Comparison of ENCODE assay signal across 10 cellular contexts in the genomic region with DNA sequence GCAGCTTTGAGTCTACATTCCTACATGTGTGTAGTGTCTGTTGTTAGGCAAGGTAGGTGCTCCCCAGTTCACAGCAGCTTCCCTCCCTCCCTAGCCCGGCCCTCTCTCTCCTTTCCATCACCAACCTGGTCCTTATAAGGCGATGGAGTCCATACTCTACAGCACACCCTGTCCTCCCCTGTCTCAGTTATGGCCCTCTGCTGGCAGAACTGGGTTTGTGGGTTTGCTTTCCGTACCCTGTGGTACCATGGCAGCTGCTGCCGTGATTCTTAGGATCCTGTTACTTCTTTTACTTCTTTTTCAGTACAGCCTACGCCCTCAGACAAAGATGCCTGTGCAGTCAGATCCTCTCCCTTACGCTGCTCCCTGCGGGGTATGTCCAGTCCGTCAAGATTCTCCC. TPM values are rescaled to one million over a fixed set of nuclear protein-coding genes. Genes with fewer than 3 reads are reported as not detected.
DNase-seq lines count a peak whose midpoint lies in the region; ATAC-seq, FAIRE-seq and TF ChIP-seq lines count a peak whose summit lies in the region.
"Had no signal": no experiment of that assay in that cellular context is flagged by ENCODE, and none has a peak within 500 bp of the region (broad histone marks: within the 10 kb centered on the region; RNA-seq: fewer than 3 reads in every experiment).

No MANE protein-coding gene starts in this region.

- in situ Hi-C loops in G401 (cut with HindIII; ENCODE audit: low sequenced_read_pairs), result no loop called here

- intact Hi-C loops in endothelial cell of umbilical vein (cut with micrococcal nuclease), result loop anchor here (2.0 kb wide), 1 partner anchor 165 kb away; no protein-coding TSS in a partner anchor

- H3K4me3 ChIP-seq in HFF-Myc (replicated peaks; ENCODE audit: low read depth, low read length) (no peak overlapping the region), SU-DHL-6 (ENCODE audit: insufficient read depth, low read length, poor library complexity, severe bottlenecking) (no peak overlapping the region), endothelial cell of umbilical vein (replicated peaks in 1 of 3; ENCODE audit: insufficient read depth in 1 of 3, low read depth in 1 of 3, low read length in 3 of 3) (no peak overlapping the region)
- H3K4me3 ChIP-seq: lung, SJSA1 had no signal

- no peaks in the 10 kb centered on the region for H3K36me3 ChIP-seq in SU-DHL-6 (ENCODE audit: low read length)
- no peaks in the 10 kb centered on the region for H3K36me3 ChIP-seq in endothelial cell of umbilical vein (ENCODE audit: control insufficient read depth in 2 of 2, extremely low read depth in 1 of 2, insufficient read depth in 2 of 2, low read length in 2 of 2)
- H3K36me3 ChIP-seq: SJSA1 had no signal

- H3K4me2 ChIP-seq in SU-DHL-6 (ENCODE audit: low read depth, low read length, poor library complexity, severe bottlenecking) (no peak overlapping the region), endothelial cell of umbilical vein (ENCODE audit: insufficient read depth, low read length) (no peak overlapping the region)

- H3K9me3 ChIP-seq in SU-DHL-6 (ENCODE audit: insufficient read depth, low read length), result no peaks in the 10 kb centered on the region
- no peaks in the 10 kb centered on the region for H3K9me3 ChIP-seq in endothelial cell of umbilical vein (replicated peaks; ENCODE audit: control insufficient read depth, insufficient read depth, low read length)
- H3K9me3 ChIP-seq: SJSA1 had no signal

- H3K9ac ChIP-seq in SU-DHL-6 (ENCODE audit: low read length), result no peak overlapping the region
- H3K9ac ChIP-seq in endothelial cell of umbilical vein (replicated peaks; ENCODE audit: extremely low read depth, insufficient read depth, low read length), result no peak overlapping the region

- H2AFZ ChIP-seq in SU-DHL-6 (ENCODE audit: low read depth, low read length, severe bottlenecking), result no peak overlapping the region
- H2AFZ ChIP-seq in endothelial cell of umbilical vein (ENCODE audit: low read depth, low read length), result peak overlapping the region; percentile 14

- BruUV-seq in endothelial cell of umbilical vein (replicated peaks; lab: Mats Ljungman, UMichigan), result no TSS peak

- no peak overlapping the region for H3K27ac ChIP-seq in SU-DHL-6 (ENCODE audit: low read depth, low read length)
- no peak overlapping the region for H3K27ac ChIP-seq in endothelial cell of umbilical vein (ENCODE audit: insufficient read depth, low read depth, low read length)
- H3K27ac ChIP-seq: SJSA1 had no signal

- no peak for FAIRE-seq in endothelial cell of umbilical vein (lab: Jason Lieb, UNC)

- no peaks in the 10 kb centered on the region for H3K9me1 ChIP-seq in endothelial cell of umbilical vein (replicated peaks; ENCODE audit: control insufficient read depth, extremely low read depth, insufficient read depth, low read length)

- H3K9me2 ChIP-seq in SU-DHL-6 (replicated peaks; ENCODE audit: insufficient read depth, low read length), result no peaks in the 10 kb centered on the region

- TF ChIP-seq POLR2A in endothelial cell of umbilical vein (IDR thresholded peaks at IDR 0.05; ENCODE audit: low read depth, low read length), result no peak

- TF ChIP-seq CTCF in HFF-Myc (IDR thresholded peaks at IDR 0.05; ENCODE audit: low read depth, low read length, missing control alignments) (peak; percentile 54), SU-DHL-6 (IDR thresholded peaks at IDR 0.05; ENCODE audit: insufficient read depth, low read length, poor library complexity, severe bottlenecking) (peak; percentile 50), endothelial cell of umbilical vein (IDR thresholded peaks at IDR 0.05; ENCODE audit: extremely low read depth in 1 of 2, insufficient read depth in 1 of 2, low read depth in 1 of 2, low read length in 2 of 2) (peak; percentile 18 to 55)

- POLR2A ChIA-PET in endothelial cell of umbilical vein (lab: Charles Lee), result no interaction called here

- no peaks in the 10 kb centered on the region for H3K27me3 ChIP-seq in SU-DHL-6 (ENCODE audit: low read length)
- no peaks in the 10 kb centered on the region for H3K27me3 ChIP-seq in endothelial cell of umbilical vein (ENCODE audit: control insufficient read depth in 2 of 2, insufficient read depth in 2 of 2, low read length in 2 of 2)
- H3K27me3 ChIP-seq: SJSA1 had no signal

- dilution Hi-C loops in endothelial cell of umbilical vein (cut with MboI; ENCODE audit: extremely low pct_ligation_motif_present, low sequenced_read_pairs), result no loop called here

- CTCF ChIA-PET in endothelial cell of umbilical vein (lab: Charles Lee), result interaction anchor here (1.1 kb wide), 1 partner anchor 18 kb away, joined by 4 read pairs; no protein-coding TSS in a partner anchor

- no peak for ATAC-seq in HG02938 (IDR thresholded peaks at IDR 0.05; ENCODE audit: unreplicated experiment)
- ATAC-seq in HG02588 (IDR thresholded peaks at IDR 0.05; ENCODE audit: unreplicated experiment), result no peak

- no peaks in the 10 kb centered on the region for H3F3A ChIP-seq in SU-DHL-6 (ENCODE audit: insufficient read depth)

- DNase-seq in G401 (ENCODE audit: low spot score), result peak; percentile 8
- peak; percentile 11 for DNase-seq in HFF-Myc (ENCODE audit: extremely low read depth, low read depth)
- peak; percentile 24 for DNase-seq in endothelial cell of umbilical vein (ENCODE audit: low read depth, low spot score)
- DNase-seq in stimulated activated CD4-positive, alpha-beta T cell treated with anti-CD3 and anti-CD28 coated beads, Interleukin-2, amount 100 ng/mL, for 4 hours (ENCODE audit: low read depth), result peak; percentile 9
- DNase-seq in pons (ENCODE audit: low spot score), result no peak

- no peaks in the 10 kb centered on the region for H3K4me1 ChIP-seq in endothelial cell of umbilical vein (ENCODE audit: control insufficient read depth, extremely low read depth, insufficient read depth, low read length)

- no peaks in the 10 kb centered on the region for H3K79me2 ChIP-seq in SU-DHL-6 (ENCODE audit: insufficient read depth, low read length)
- no peaks in the 10 kb centered on the region for H3K79me2 ChIP-seq in endothelial cell of umbilical vein (ENCODE audit: control insufficient read depth, insufficient read depth, low read length)

- H4K20me1 ChIP-seq in SU-DHL-6 (ENCODE audit: low read depth, low read length) (no peaks in the 10 kb centered on the region), endothelial cell of umbilical vein (replicated peaks; ENCODE audit: control insufficient read depth, extremely low read depth, insufficient read depth, low read length) (no peaks in the 10 kb centered on the region)

TF ChIP-seq in endothelial cell of umbilical vein, 7 proteins besides CTCF, POLR2A, EP300 and RAD21:
- TF ChIP-seq EZH2 (IDR thresholded peaks at IDR 0.05; ENCODE audit: borderline replicate concordance, low read depth, low read length, severe bottlenecking) (no peak), GATA2 (IDR thresholded peaks at IDR 0.05; ENCODE audit: insufficient read depth, insufficient read length, low read depth, low read length) (no peak), MYC (IDR thresholded peaks at IDR 0.05; ENCODE audit: low read depth, low read length) (no peak), POLR2AphosphoS5 (IDR thresholded peaks at IDR 0.05; ENCODE audit: insufficient read depth, low read depth, low read length) (no peak), JUN (IDR thresholded peaks at IDR 0.05; ENCODE audit: borderline replicate concordance, insufficient read depth, insufficient read length, low read depth) (no peak), FOS (IDR thresholded peaks at IDR 0.05; ENCODE audit: borderline replicate concordance, insufficient read depth, low read length) (no peak)
- TF ChIP-seq, protein P1, sequence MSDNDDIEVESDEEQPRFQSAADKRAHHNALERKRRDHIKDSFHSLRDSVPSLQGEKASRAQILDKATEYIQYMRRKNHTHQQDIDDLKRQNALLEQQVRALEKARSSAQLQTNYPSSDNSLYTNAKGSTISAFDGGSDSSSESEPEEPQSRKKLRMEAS (IDR thresholded peaks at IDR 0.05; ENCODE audit: insufficient read depth, insufficient read length), result no peak
TF ChIP-seq in endothelial cell of umbilical vein: peak in this region for 0.

RNA-seq across cellular contexts. Expression of a gene that starts 31.7 kb away (rescaled TPM):
- total RNA-seq in G401 (2014; rRNA removed; shearing (Covaris generic)), result not detected in 2 replicates
- 3.3 and 7.5 TPM in 2 replicates for total RNA-seq in endothelial cell of umbilical vein
- 3.4 and 5.0 TPM in 2 replicates for polyA plus RNA-seq in endothelial cell of umbilical vein
- 7.3 and 7.4 TPM in 2 replicates for polyA plus RNA-seq in endothelial cell of umbilical vein (2011; cell fraction: cytosol; rRNA removed)
- polyA plus RNA-seq in endothelial cell of umbilical vein (2011; cell fraction: nucleus; rRNA removed), result 5.6 and 7.1 TPM in 2 replicates
- 35.9 and 85.8 TPM in 2 replicates for polyA plus RNA-seq in endothelial cell of umbilical vein (2012)
- 5.3 and 8.0 TPM in 2 replicates for polyA minus RNA-seq in endothelial cell of umbilical vein
- polyA minus RNA-seq in endothelial cell of umbilical vein (2011; cell fraction: cytosol; rRNA and poly(A)+ RNA removed), result not detected
- 13.2 and 21.4 TPM in 2 replicates for polyA minus RNA-seq in endothelial cell of umbilical vein (2011; cell fraction: nucleus; rRNA and poly(A)+ RNA removed)
